In genomic region chr3:114585687-114586086, GRCh38 we compare ENCODE assay signal across 22 cellular contexts.
DNase-seq lines count a peak whose midpoint lies in the region; ATAC-seq, FAIRE-seq and TF ChIP-seq lines count a peak whose summit lies in the region.
"Had no signal": no experiment of that assay in that cellular context is flagged by ENCODE, and none has a peak within 500 bp of the region (broad histone marks: within the 10 kb centered on the region; RNA-seq: fewer than 3 reads in every experiment).

No MANE protein-coding gene starts in this region.

- peak; percentile 35 for FAIRE-seq in urothelium cell line (lab: Jason Lieb, UNC)
- FAIRE-seq: H1, HTR-8/SVneo had no signal

- H4K20me1 ChIP-seq in mammary epithelial cell (ENCODE audit: insufficient read depth, low read length), result no peaks in the 10 kb centered on the region

- H3K9me3 Mint-ChIP-seq in memory B cell, result no peaks in the 10 kb centered on the region

- H3K27ac ChIP-seq in breast epithelium (peak overlapping the region; percentile 16 to 36), mammary epithelial cell (ENCODE audit: insufficient read depth, low read depth, low read length) (no peak overlapping the region), cardiac muscle cell (peak overlapping the region; percentile 25)
- H3K27ac ChIP-seq: 22Rv1, PC-9, RWPE1, SJCRH30 had no signal

- ATAC-seq in memory B cell (ENCODE audit: low read depth), result no peak
- ATAC-seq in GM19397 (IDR thresholded peaks at IDR 0.05; ENCODE audit: unreplicated experiment), result no peak

- H3K4me3 ChIP-seq in breast epithelium (no peak overlapping the region), mammary epithelial cell (replicated peaks in 1 of 3; ENCODE audit: insufficient read depth in 1 of 3, low read depth in 2 of 3, low read length in 3 of 3) (no peak overlapping the region), cardiac muscle cell (no peak overlapping the region)
- H3K4me3 ChIP-seq: MG63, PC-9, SJCRH30 had no signal

- peak overlapping the region; percentile 90 for H3K27ac Mint-ChIP-seq in memory B cell

- no peaks in the 10 kb centered on the region for H3K27me3 Mint-ChIP-seq in memory B cell

- H3K27me3 ChIP-seq in breast epithelium, result no peaks in the 10 kb centered on the region
- H3K27me3 ChIP-seq in mammary epithelial cell (ENCODE audit: insufficient read depth, low read length), result no peaks in the 10 kb centered on the region
- no peaks in the 10 kb centered on the region for H3K27me3 ChIP-seq in cardiac muscle cell
- H3K27me3 ChIP-seq: MG63, SJCRH30 had no signal

- H2AFZ ChIP-seq in mammary epithelial cell (ENCODE audit: low read depth, low read length), result no peak overlapping the region
- H2AFZ ChIP-seq: PC-9 had no signal

- in situ Hi-C loops in mammary epithelial cell (cut with MboI; ENCODE audit: low sequenced_read_pairs in 2 of 2), result no loop called here

- H3K9me3 ChIP-seq in breast epithelium (no peaks in the 10 kb centered on the region), mammary epithelial cell (replicated peaks; ENCODE audit: insufficient read depth, low read length) (no peaks in the 10 kb centered on the region), cardiac muscle cell (ENCODE audit: low read depth) (no peaks in the 10 kb centered on the region)
- H3K9me3 ChIP-seq: MG63, SJCRH30 had no signal

- BruUV-seq in mammary epithelial cell (replicated peaks; lab: Mats Ljungman, UMichigan), result no TSS peak

- TF ChIP-seq POLR2A in breast epithelium (IDR thresholded peaks at IDR 0.05), result no peak

- no peak for TF ChIP-seq CTCF in breast epithelium (IDR thresholded peaks at IDR 0.05)
- TF ChIP-seq CTCF in mammary epithelial cell (conservative IDR thresholded peaks at IDR 0.05 in 1 of 2, IDR thresholded peaks at IDR 0.05 in 1 of 2; ENCODE audit: extremely low read depth in 1 of 2, insufficient read depth in 1 of 2, low read depth in 1 of 2, low read length in 2 of 2), result no peak
- TF ChIP-seq CTCF in cardiac muscle cell (IDR thresholded peaks at IDR 0.05; ENCODE audit: low read depth, low read length), result no peak

- H3K4me2 ChIP-seq in mammary epithelial cell (ENCODE audit: insufficient read depth, low read depth, low read length), result no peak overlapping the region
- H3K4me2 ChIP-seq: PC-9 had no signal

- dilution Hi-C loops in mammary epithelial cell (cut with HindIII; ENCODE audit: low sequenced_read_pairs), result no loop called here

- H3K36me3 ChIP-seq in breast epithelium (no peaks in the 10 kb centered on the region), mammary epithelial cell (ENCODE audit: insufficient read depth, low read length) (no peaks in the 10 kb centered on the region), cardiac muscle cell (no peaks in the 10 kb centered on the region)
- H3K36me3 ChIP-seq: MG63, SJCRH30 had no signal

- CTCF ChIA-PET in mammary epithelial cell (lab: Charles Lee; ENCODE audit: low non-redundant PET) (no interaction called here), HEK293T (lab: Yijun Ruan, JAX) (no interaction called here)

- POLR2A ChIA-PET in HEK293T (lab: Yijun Ruan, JAX), result no interaction called here

- no peak overlapping the region for H3K9ac ChIP-seq in mammary epithelial cell (ENCODE audit: insufficient read depth, low read length)

- peaks cover 20% of the 10 kb centered on the region for H3K4me1 Mint-ChIP-seq in memory B cell

- H3K36me3 Mint-ChIP-seq in memory B cell, result no peaks in the 10 kb centered on the region

- no peak overlapping the region for H3K4me3 Mint-ChIP-seq in memory B cell

- DNase-seq in breast epithelium (ENCODE audit: low spot score in 2 of 2) (no peak), mammary epithelial cell (no peak), cardiac muscle cell (ENCODE audit: low read depth in 1 of 2, low spot score in 1 of 2) (no peak), memory B cell (ENCODE audit: low spot score in 2 of 2) (no peak), urothelium cell line (ENCODE audit: low spot score) (no peak), HEK293T (ENCODE audit: extremely low spot score) (no peak), NCI-H226 (no peak)
- DNase-seq: AML-193, DND-41, Kasumi-1, MG63, NCI-H1048, NCI-H1436, NCI-H1930, NCI-H526, PC-9 had no signal

- H3K4me1 ChIP-seq in breast epithelium (no peaks in the 10 kb centered on the region), mammary epithelial cell (ENCODE audit: insufficient read depth, low read length) (no peaks in the 10 kb centered on the region), cardiac muscle cell (ENCODE audit: low read depth) (peaks cover 13% of the 10 kb centered on the region)
- H3K4me1 ChIP-seq: SJCRH30 had no signal

- WGBS in mammary epithelial cell (ENCODE audit: low coverage, missing lambda C conversion rate), result 94% methylated on average over 4 of the region's 4 CpGs

- intact Hi-C loops in breast epithelium (cut with DNase I; ENCODE audit: low total_unique reads), result no loop called here
- intact Hi-C loops in mammary epithelial cell (cut with micrococcal nuclease), result no loop called here

- H3K79me2 ChIP-seq in mammary epithelial cell (ENCODE audit: insufficient read depth, low read length), result no peaks in the 10 kb centered on the region

TF ChIP-seq in HEK293T, 16 proteins besides CTCF, POLR2A, EP300 and RAD21:
- TF ChIP-seq TARDBP (IDR thresholded peaks at IDR 0.05) (no peak), CTBP1 (IDR thresholded peaks at IDR 0.05; ENCODE audit: borderline replicate concordance) (no peak)
